In the genomic region with DNA sequence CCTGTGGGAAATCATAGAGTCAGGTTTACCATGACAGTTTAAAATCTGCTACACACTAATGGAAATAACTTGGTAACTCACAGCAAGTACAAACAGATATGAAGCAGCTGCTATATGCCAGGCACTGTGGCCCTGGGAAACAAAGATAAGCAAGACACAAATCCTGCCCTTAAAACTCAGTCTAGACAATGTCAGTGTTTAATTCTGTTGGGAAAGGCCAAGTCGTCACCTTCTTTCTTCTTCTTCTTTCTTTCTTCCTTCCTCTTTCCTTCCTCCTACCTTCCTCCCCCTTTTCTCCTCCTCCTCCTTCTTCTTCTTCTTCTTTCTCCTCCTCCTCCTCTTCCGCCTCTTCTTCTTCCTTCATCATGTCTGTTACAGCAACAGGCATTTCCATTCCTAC, we compare ENCODE assay signal across 1 cellular context.
TF ChIP-seq lines count a peak whose summit lies in the region.

No MANE protein-coding gene starts in this region.

TF ChIP-seq in GM12878, 131 proteins besides CTCF, POLR2A, EP300 and RAD21:
- TF ChIP-seq NBN (IDR thresholded peaks at IDR 0.05) (no peak), STAT3 (IDR thresholded peaks at IDR 0.05; ENCODE audit: low read depth, low read length) (no peak), ZBED1 (IDR thresholded peaks at IDR 0.05; ENCODE audit: borderline replicate concordance) (no peak), MTA3 (IDR thresholded peaks at IDR 0.05; ENCODE audit: borderline replicate concordance, low read length) (0 out of 2 replicates have a peak, but pooled peaks have one; percentile 38), BMI1 (IDR thresholded peaks at IDR 0.05; ENCODE audit: borderline replicate concordance) (0 out of 2 replicates have a peak, but pooled peaks have one; percentile 20), CBFB (IDR thresholded peaks at IDR 0.05; ENCODE audit: low read depth) (no peak), GABPA (IDR thresholded peaks at IDR 0.05; ENCODE audit: low read depth) (0 out of 2 replicates have a peak, but pooled peaks have one; percentile 1), RBBP5 (conservative IDR thresholded peaks at IDR 0.05) (no peak)
- TF ChIP-seq, protein P1, sequence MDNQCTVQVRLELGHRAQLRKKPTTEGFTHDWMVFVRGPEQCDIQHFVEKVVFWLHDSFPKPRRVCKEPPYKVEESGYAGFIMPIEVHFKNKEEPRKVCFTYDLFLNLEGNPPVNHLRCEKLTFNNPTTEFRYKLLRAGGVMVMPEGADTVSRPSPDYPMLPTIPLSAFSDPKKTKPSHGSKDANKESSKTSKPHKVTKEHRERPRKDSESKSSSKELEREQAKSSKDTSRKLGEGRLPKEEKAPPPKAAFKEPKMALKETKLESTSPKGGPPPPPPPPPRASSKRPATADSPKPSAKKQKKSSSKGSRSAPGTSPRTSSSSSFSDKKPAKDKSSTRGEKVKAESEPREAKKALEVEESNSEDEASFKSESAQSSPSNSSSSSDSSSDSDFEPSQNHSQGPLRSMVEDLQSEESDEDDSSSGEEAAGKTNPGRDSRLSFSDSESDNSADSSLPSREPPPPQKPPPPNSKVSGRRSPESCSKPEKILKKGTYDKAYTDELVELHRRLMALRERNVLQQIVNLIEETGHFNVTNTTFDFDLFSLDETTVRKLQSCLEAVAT (IDR thresholded peaks at IDR 0.05) = peak; percentile 83
